In genomic region chr3:64357481-64357880, GRCh38 we compare ENCODE assay signal across 17 cellular contexts.
DNase-seq lines count a peak whose midpoint lies in the region; ATAC-seq, FAIRE-seq and TF ChIP-seq lines count a peak whose summit lies in the region.
"Had no signal": no experiment of that assay in that cellular context is flagged by ENCODE, and none has a peak within 500 bp of the region (broad histone marks: within the 10 kb centered on the region; RNA-seq: fewer than 3 reads in every experiment).

No MANE protein-coding gene starts in this region.

- no peak for TF ChIP-seq EP300 in GM12878 (IDR thresholded peaks at IDR 0.05; ENCODE audit: borderline replicate concordance in 1 of 2, control insufficient read depth in 1 of 2, low read depth in 2 of 2, low read length in 2 of 2)

- in situ Hi-C loops in GM12878 (cut with MboI) = no loop called here

- ATAC-seq in GM12878 = no peak
- no peak for ATAC-seq in HG03442 (IDR thresholded peaks at IDR 0.05; ENCODE audit: unreplicated experiment)
- ATAC-seq: CD8-positive, alpha-beta T cell had no signal

- RAD21 ChIA-PET in GM12878 (lab: Charles Lee; ENCODE audit: unreplicated experiment) = interaction anchor here (1.1 to 3.2 kb wide), 7 partner anchors 13 to 133 kb away, joined by 3 to 10 read pairs (median 6); no protein-coding TSS in a partner anchor

- no peak for TF ChIP-seq RAD21 in GM12878 (IDR thresholded peaks at IDR 0.05; ENCODE audit: insufficient read depth, low read depth, low read length)

- H2BK120ac ChIP-seq in mesendoderm (ENCODE audit: low read depth, low read length) = peak overlapping the region; percentile 29

- peak overlapping the region; percentile 67 for H2BK15ac ChIP-seq in mesendoderm (replicated peaks; ENCODE audit: low read depth)

- TF ChIP-seq POLR2A in GM12878 (IDR thresholded peaks at IDR 0.05; ENCODE audit: low read depth, low read length) = no peak

- no peak overlapping the region for H4K8ac ChIP-seq in mesendoderm (ENCODE audit: low read depth, low read length)

- H3K4me1 ChIP-seq in KMS-11 (ENCODE audit: low read depth, poor library complexity, severe bottlenecking) = peaks cover 31% of the 10 kb centered on the region
- H3K4me1 ChIP-seq in GM12878 (ENCODE audit: control insufficient read depth, insufficient read depth, low read length) = no peaks in the 10 kb centered on the region
- H3K4me1 ChIP-seq in mesendoderm (ENCODE audit: control insufficient read depth, low read depth, low read length) = peaks cover 10% of the 10 kb centered on the region
- H3K4me1 ChIP-seq: HAP-1 had no signal

- H2BK5ac ChIP-seq in mesendoderm (ENCODE audit: low read length) = peak overlapping the region; percentile 3

- H3K79me2 ChIP-seq in KMS-11 (ENCODE audit: insufficient read depth, low read depth) (no peaks in the 10 kb centered on the region), GM12878 (ENCODE audit: control insufficient read depth, insufficient read depth, low read length) (no peaks in the 10 kb centered on the region), mesendoderm (ENCODE audit: control insufficient read depth, insufficient read depth, low read length) (no peaks in the 10 kb centered on the region)

- BruUV-seq in GM12878 (replicated peaks; lab: Mats Ljungman, UMichigan) = no TSS peak

- H3K79me1 ChIP-seq in mesendoderm (ENCODE audit: low read length) = no peaks in the 10 kb centered on the region

- peak; percentile 27 for DNase-seq in GM12865 (ENCODE audit: low read depth)
- DNase-seq in GM12878 (ENCODE audit: low read depth, low spot score) = no peak
- DNase-seq in mesendoderm = no peak
- DNase-seq in islet precursor cell = no peak
- DNase-seq in amygdala (lab: John Stamatoyannopoulos, UW) = no peak
- DNase-seq: Calu3; CD8-positive, alpha-beta T cell; DMS79 treated with DMSO at 0.1 percent for 48 hours; GF-D8; GM23248 had no signal

- SMC1A ChIA-PET in GM12878 (lab: Charles Lee; ENCODE audit: uncharacterized antibody, unreplicated experiment) = interaction anchor here (0.8 to 7.6 kb wide), 14 partner anchors 8 to 133 kb away, joined by 3 to 43 read pairs (median 4); partner anchors contain the start of gene PRICKLE2

- H3K4me3 ChIP-seq in GM12865 (ENCODE audit: low read depth, low read length) = no peak overlapping the region
- H3K4me3 ChIP-seq in KMS-11 (IDR thresholded peaks at IDR 0.05; ENCODE audit: insufficient read depth, low read depth, low read length) = no peak overlapping the region
- H3K4me3 ChIP-seq in GM12878 = no peak overlapping the region
- no peak overlapping the region for H3K4me3 ChIP-seq in mesendoderm (ENCODE audit: low read length)
- H3K4me3 ChIP-seq: BLaER1 treated with 17β-estradiol and CSF1 and Interleukin-3, amounts not matched to agents 10 nM and 100 nM; GM23248; HAP-1 had no signal

- POLR2A ChIA-PET in GM12878 (lab: Charles Lee) = no interaction called here

- CTCF ChIA-PET in GM12878 (lab: Yijun Ruan, JAX) = interaction anchor here (0.9 to 2.6 kb wide), 5 partner anchors 10 to 106 kb away, joined by 3 to 6 read pairs (median 4); no protein-coding TSS in a partner anchor

- no peak overlapping the region for H2AK5ac ChIP-seq in mesendoderm (ENCODE audit: low read length)

- peak overlapping the region; percentile 23 for H3K18ac ChIP-seq in mesendoderm (ENCODE audit: low read length)

- H4K20me1 ChIP-seq in KMS-11 (ENCODE audit: insufficient read depth) (no peaks in the 10 kb centered on the region), GM12878 (ENCODE audit: control insufficient read depth, insufficient read depth) (no peaks in the 10 kb centered on the region)
- H4K20me1 ChIP-seq: BLaER1 treated with 17β-estradiol and CSF1 and Interleukin-3, amounts not matched to agents 10 nM and 100 nM had no signal

- H2AFZ ChIP-seq in KMS-11 (ENCODE audit: low read depth) = no peak overlapping the region
- no peak overlapping the region for H2AFZ ChIP-seq in GM12878 (ENCODE audit: control insufficient read depth, low read depth, low read length)
- H2AFZ ChIP-seq: GM23248 had no signal

- H3K56ac ChIP-seq in mesendoderm (ENCODE audit: low read length) = peak overlapping the region; percentile 44

- peak overlapping the region; percentile 68 for H4K5ac ChIP-seq in mesendoderm (ENCODE audit: low read length)

- FAIRE-seq in GM12878 (lab: Jason Lieb, UNC) = no peak
- FAIRE-seq: GM12891, GM18507 had no signal

- H3K9ac ChIP-seq in KMS-11 = no peak overlapping the region
- no peak overlapping the region for H3K9ac ChIP-seq in GM12878 (ENCODE audit: control insufficient read depth, insufficient read depth, low read length)
- no peak overlapping the region for H3K9ac ChIP-seq in mesendoderm (ENCODE audit: low read length)
- H3K9ac ChIP-seq: BLaER1 treated with 17β-estradiol and CSF1 and Interleukin-3, amounts not matched to agents 10 nM and 100 nM; GM23248 had no signal

- no peaks in the 10 kb centered on the region for H3K9me3 ChIP-seq in GM12878 (replicated peaks; ENCODE audit: control insufficient read depth, insufficient read depth, low read length)
- H3K9me3 ChIP-seq: BLaER1 treated with 17β-estradiol and CSF1 and Interleukin-3, amounts not matched to agents 10 nM and 100 nM; HAP-1 had no signal

- H3K23ac ChIP-seq in mesendoderm (ENCODE audit: low read length) = no peak overlapping the region

- H3K27me3 ChIP-seq in KMS-11 (ENCODE audit: insufficient read depth, low read depth) (no peaks in the 10 kb centered on the region), GM12878 (replicated peaks in 1 of 2; ENCODE audit: control insufficient read depth in 2 of 2, insufficient read depth in 2 of 2, low read length in 1 of 2) (no peaks in the 10 kb centered on the region; a peak in 1 of 4 replicates), mesendoderm (ENCODE audit: insufficient read depth, low read length, poor library complexity) (no peaks in the 10 kb centered on the region)
- H3K27me3 ChIP-seq: BLaER1 treated with 17β-estradiol and CSF1 and Interleukin-3, amounts not matched to agents 10 nM and 100 nM had no signal

- H3K4ac ChIP-seq in mesendoderm (ENCODE audit: low read depth, low read length) = no peak overlapping the region

- H3K4me2 ChIP-seq in KMS-11 (peak overlapping the region; percentile 38; the same call in 1 of the 2 replicates), GM12878 (ENCODE audit: control insufficient read depth, insufficient read depth) (no peak overlapping the region), mesendoderm (ENCODE audit: low read length) (no peak overlapping the region)
- H3K4me2 ChIP-seq: BLaER1 treated with 17β-estradiol and CSF1 and Interleukin-3, amounts not matched to agents 10 nM and 100 nM had no signal

- intact Hi-C loops in GM12878 (cut with micrococcal nuclease; ENCODE audit: unreplicated experiment) = no loop called here

- TF ChIP-seq CTCF in GM12865 (IDR thresholded peaks at IDR 0.05; ENCODE audit: insufficient read depth, low read depth, low read length, missing control alignments) (no peak), KMS-11 (conservative IDR thresholded peaks at IDR 0.05; ENCODE audit: low read depth, low read length) (no peak), GM12878 (IDR thresholded peaks at IDR 0.05 in 2 of 3, conservative IDR thresholded peaks at IDR 0.05 in 1 of 3; ENCODE audit: control insufficient read depth in 2 of 3, extremely low read depth in 1 of 3, insufficient read depth in 1 of 3, low read depth in 3 of 3, low read length in 3 of 3) (no peak)

- H3K27ac ChIP-seq in KMS-11 = no peak overlapping the region
- no peak overlapping the region for H3K27ac ChIP-seq in GM12878 (ENCODE audit: control insufficient read depth, insufficient read depth)
- no peak overlapping the region for H3K27ac ChIP-seq in mesendoderm (ENCODE audit: low read depth, low read length)
- H3K27ac ChIP-seq: BLaER1 treated with 17β-estradiol and CSF1 and Interleukin-3, amounts not matched to agents 10 nM and 100 nM; GM23248; HL-60 had no signal

- no peaks in the 10 kb centered on the region for H3K36me3 ChIP-seq in KMS-11 (ENCODE audit: insufficient read depth)
- no peaks in the 10 kb centered on the region for H3K36me3 ChIP-seq in GM12878 (ENCODE audit: control insufficient read depth in 2 of 2, insufficient read depth in 2 of 2, low read length in 1 of 2)
- no peaks in the 10 kb centered on the region for H3K36me3 ChIP-seq in mesendoderm (ENCODE audit: control insufficient read depth, insufficient read depth, low read length)
- H3K36me3 ChIP-seq: BLaER1 treated with 17β-estradiol and CSF1 and Interleukin-3, amounts not matched to agents 10 nM and 100 nM; HAP-1 had no signal

TF ChIP-seq in GM12878, 131 proteins besides CTCF, POLR2A, EP300 and RAD21:
- no peak for TF ChIP-seq BMI1 (IDR thresholded peaks at IDR 0.05; ENCODE audit: borderline replicate concordance)
- no peak for TF ChIP-seq CHD4 (IDR thresholded peaks at IDR 0.05)
- TF ChIP-seq IKZF2 (IDR thresholded peaks at IDR 0.05) = peak; percentile 30 to 41; a peak in 2 of 4 replicates
- no peak for TF ChIP-seq ZNF24 (IDR thresholded peaks at IDR 0.05)
- TF ChIP-seq RELA (IDR thresholded peaks at IDR 0.05; ENCODE audit: borderline replicate concordance, partially characterized antibody) = no peak
- no peak for TF ChIP-seq CREM (IDR thresholded peaks at IDR 0.05; ENCODE audit: low read depth)
